8 cellular contexts compared by ENCODE assay signal in genomic region chr3:24495334-24495994, GRCh38. TPM values are rescaled to one million over a fixed set of nuclear protein-coding genes. Genes with fewer than 3 reads are reported as not detected.
A peak's percentile ranks its signal among the peaks of the same experiment; 100 is the strongest.
DNase-seq lines count a peak whose midpoint lies in the region; ATAC-seq, FAIRE-seq and TF ChIP-seq lines count a peak whose summit lies in the region.

No MANE protein-coding gene starts in this region.

- CTCF ChIA-PET in CD8-positive, alpha-beta T cell (lab: Charles Lee), result no interaction called here
- CTCF ChIA-PET in HepG2 (lab: Yijun Ruan, JAX; ENCODE audit: low intra/inter-chr PET ratio, low total read pairs), result interaction anchor here (0.8 to 3.9 kb wide), 2 partner anchors 230 to 497 kb away, joined by 3 to 35 read pairs; no protein-coding TSS in a partner anchor

- no peak overlapping the region for H3K27ac Mint-ChIP-seq in CD8-positive, alpha-beta T cell

- H3K4me3 ChIP-seq in CD8-positive, alpha-beta T cell (ENCODE audit: low read depth, low read length), result no peak overlapping the region
- H3K4me3 ChIP-seq in HUES64 (ENCODE audit: low read length), result peak overlapping the region; percentile 74
- peak overlapping the region; percentile 67 for H3K4me3 ChIP-seq in choroid plexus epithelial cell (ENCODE audit: low read depth, low read length)
- H3K4me3 ChIP-seq in HepG2 (replicated peaks in 1 of 3; ENCODE audit: insufficient read depth in 1 of 3, low read depth in 2 of 3, low read length in 3 of 3), result peak overlapping the region; percentile 83 to 96 (median 92)
- peak overlapping the region; percentile 94 for H3K4me3 ChIP-seq in suprapubic skin

- POLR2A ChIA-PET in CD8-positive, alpha-beta T cell (lab: Charles Lee), result no interaction called here
- POLR2A ChIA-PET in HepG2 (lab: Yijun Ruan, JAX), result interaction anchor here (0.8 to 3.7 kb wide), 16 partner anchors 10 to 579 kb away, joined by 3 to 86 read pairs (median 6); partner anchors contain the start of genes NKIRAS1 and RPL15

- TF ChIP-seq RAD21 in HepG2 (CRISPR knock-in tag; IDR thresholded peaks at IDR 0.05), result peak; percentile 10; the same call in 1 of the 2 replicates

- H3K27ac ChIP-seq in CD8-positive, alpha-beta T cell (ENCODE audit: low read depth, low read length), result no peak overlapping the region
- H3K27ac ChIP-seq in HUES64 (ENCODE audit: low read depth, low read length) (peak overlapping the region; percentile 37; the same call in 1 of the 2 replicates), HepG2 (ENCODE audit: extremely low read length, insufficient read depth, low read length) (peak overlapping the region; percentile 93), suprapubic skin (peak overlapping the region; percentile 99)

- H2AFZ ChIP-seq in HepG2 (ENCODE audit: low read length), result no peak overlapping the region

- FAIRE-seq in HepG2 (lab: Jason Lieb, UNC), result no peak

- TF ChIP-seq POLR2A in HepG2 (IDR thresholded peaks at IDR 0.05; ENCODE audit: insufficient read depth in 1 of 2, low read depth in 2 of 2, low read length in 2 of 2) (peak; percentile 66 to 73; a peak in 2 of 4 replicates), suprapubic skin (IDR thresholded peaks at IDR 0.05) (no peak)

- no peaks in the 10 kb centered on the region for H3K36me3 Mint-ChIP-seq in CD8-positive, alpha-beta T cell

- 2% methylated on average over 61 of the region's 61 CpGs for WGBS in HUES64
- 2% methylated on average over 25 of the region's 61 CpGs for whole genome bisulfite sequencing in HepG2 (ENCODE audit: low lambda C conversion rate)
- WGBS in suprapubic skin, result 6% methylated on average over 60 of the region's 61 CpGs

- DNase-seq in CD8-positive, alpha-beta T cell, result no peak
- DNase-seq in choroid plexus epithelial cell (ENCODE audit: low read depth) (no peak), HepG2 (ENCODE audit: low spot score) (peak; percentile 56), suprapubic skin (ENCODE audit: low spot score in 2 of 2) (peak; percentile 82 to 85), NCI-H1417 treated with DMSO at 0.1 percent for 48 hours (lab: John Stamatoyannopoulos, UW) (no peak), EL (no peak)

- TF ChIP-seq CTCF in CD8-positive, alpha-beta T cell (IDR thresholded peaks at IDR 0.05), result no peak
- TF ChIP-seq CTCF in choroid plexus epithelial cell (conservative IDR thresholded peaks at IDR 0.05; ENCODE audit: low read depth, low read length) (no peak), HepG2 (CRISPR knock-in tag; IDR thresholded peaks at IDR 0.05) (peak; percentile 19; the same call in 1 of the 2 replicates), suprapubic skin (IDR thresholded peaks at IDR 0.05) (peak in 1 of 2 donors; percentile 7)

- H3K79me2 ChIP-seq in HepG2 (ENCODE audit: insufficient read depth, low read length), result peaks cover 34% of the 10 kb centered on the region

- H3K27me3 ChIP-seq in CD8-positive, alpha-beta T cell (ENCODE audit: insufficient read depth, low read length), result no peaks in the 10 kb centered on the region
- peaks cover 50% of the 10 kb centered on the region for H3K27me3 ChIP-seq in HUES64 (ENCODE audit: insufficient read depth, low read length)
- H3K27me3 ChIP-seq in HepG2 (ENCODE audit: control insufficient read depth in 1 of 2, insufficient read depth in 2 of 2, low read length in 2 of 2), result no peaks in the 10 kb centered on the region; a peak in 1 of 5 replicates
- H3K27me3 ChIP-seq in suprapubic skin, result no peaks in the 10 kb centered on the region

- no peaks in the 10 kb centered on the region for H3K36me3 ChIP-seq in CD8-positive, alpha-beta T cell (ENCODE audit: insufficient read depth, low read length)
- H3K36me3 ChIP-seq in HUES64 (ENCODE audit: insufficient read depth, low read length) (no peaks in the 10 kb centered on the region), HepG2 (replicated peaks in 1 of 2; ENCODE audit: control insufficient read depth in 1 of 2, insufficient read depth in 2 of 2, low read length in 2 of 2) (no peaks in the 10 kb centered on the region), suprapubic skin (no peaks in the 10 kb centered on the region)

- H3K9me3 Mint-ChIP-seq in CD8-positive, alpha-beta T cell, result no peaks in the 10 kb centered on the region

- peaks cover 29% of the 10 kb centered on the region for H3K27me3 Mint-ChIP-seq in CD8-positive, alpha-beta T cell (ENCODE audit: low read depth)

- TF ChIP-seq EP300 in HepG2 (IDR thresholded peaks at IDR 0.05; ENCODE audit: low read depth in 2 of 2, low read length in 2 of 2) (no peak), HepG2 (CRISPR knock-in tag; IDR thresholded peaks at IDR 0.05; ENCODE audit: borderline replicate concordance) (no peak), suprapubic skin (IDR thresholded peaks at IDR 0.05) (no peak)

- H4K20me1 ChIP-seq in HepG2 (ENCODE audit: insufficient read depth, low read length), result no peaks in the 10 kb centered on the region

- no TSS peak for BruUV-seq in HepG2 (replicated peaks; lab: Mats Ljungman, UMichigan)

- no peaks in the 10 kb centered on the region for H3K4me1 ChIP-seq in CD8-positive, alpha-beta T cell (ENCODE audit: insufficient read depth, low read length)
- peaks cover 52% of the 10 kb centered on the region for H3K4me1 ChIP-seq in HUES64 (ENCODE audit: insufficient read depth, low read length)
- peaks cover 34% of the 10 kb centered on the region for H3K4me1 ChIP-seq in HepG2 (ENCODE audit: insufficient read depth, low read length)
- peaks cover 42% of the 10 kb centered on the region for H3K4me1 ChIP-seq in suprapubic skin

- peaks cover 3% of the 10 kb centered on the region for H3K4me1 Mint-ChIP-seq in CD8-positive, alpha-beta T cell (ENCODE audit: low read depth)

- in situ Hi-C loops in HepG2 (cut with HindIII; ENCODE audit: extremely low pct_ligation_motif_present, low pct_unique_long_range_greater_than_20kb), result loop anchor here (5.0 to 10.0 kb wide), 2 partner anchors 131 to 228 kb away; no protein-coding TSS in a partner anchor

- H3K4me2 ChIP-seq in HepG2 (ENCODE audit: low read depth, low read length), result peak overlapping the region; percentile 94

- ATAC-seq in CD8-positive, alpha-beta T cell, result no peak
- ATAC-seq in HepG2 (peak; percentile 76), GM19351 (IDR thresholded peaks at IDR 0.05; ENCODE audit: unreplicated experiment) (no peak)

- H3K9ac ChIP-seq in HUES64 (ENCODE audit: low read depth, low read length) (peak overlapping the region; percentile 49; the same call in 1 of the 2 replicates), HepG2 (ENCODE audit: insufficient read depth, low read depth, low read length) (peak overlapping the region; percentile 86)

- intact Hi-C loops in CD8-positive, alpha-beta T cell (cut with DNase I, micrococcal nuclease), result no loop called here
- intact Hi-C loops in HepG2 (cut with micrococcal nuclease; ENCODE audit: unreplicated experiment), result loop anchor here (2.0 to 5.0 kb wide), 2 partner anchors 137 to 428 kb away; no protein-coding TSS in a partner anchor

- H3K9me3 ChIP-seq in CD8-positive, alpha-beta T cell (ENCODE audit: low read length), result no peaks in the 10 kb centered on the region
- H3K9me3 ChIP-seq in HUES64 (ENCODE audit: insufficient read depth, low read depth, low read length), result no peaks in the 10 kb centered on the region
- H3K9me3 ChIP-seq in HepG2 (ENCODE audit: low read length), result no peaks in the 10 kb centered on the region
- no peaks in the 10 kb centered on the region for H3K9me3 ChIP-seq in suprapubic skin

- peak overlapping the region; percentile 15 for H3K4me3 Mint-ChIP-seq in CD8-positive, alpha-beta T cell

TF ChIP-seq in HepG2, 621 proteins besides CTCF, POLR2A, EP300 and RAD21 (continues in another document):
- TF ChIP-seq ATF3 (CRISPR knock-in tag; IDR thresholded peaks at IDR 0.05) (no peak), KDM4B (CRISPR knock-in tag; IDR thresholded peaks at IDR 0.05) (no peak), MAFK (conservative IDR thresholded peaks at IDR 0.05 in 1 of 2, IDR thresholded peaks at IDR 0.05 in 1 of 2; ENCODE audit: low read length in 2 of 2) (no peak), ZNF383 (CRISPR knock-in tag; IDR thresholded peaks at IDR 0.05; ENCODE audit: borderline replicate concordance) (no peak), POLR2G (IDR thresholded peaks at IDR 0.05; ENCODE audit: low read depth, low read length) (peak; percentile 85)

RNA-seq across cellular contexts. Expression of gene THRB, which starts 0.8 kb away (rescaled TPM):
- total RNA-seq in CD8-positive, alpha-beta T cell, result not detected
- 0.85 TPM for polyA plus RNA-seq in HUES64 (2013, experiment 1 of 2)
- polyA plus RNA-seq in HUES64 (2013, experiment 2 of 2), result 1.3 TPM
- total RNA-seq in HepG2 (2016; rRNA removed; fragmentation: Illumina TruSeq; extraction: Trizol) (22.7 and 30.1 TPM in 2 replicates), suprapubic skin (10 to 100 TPM; 16.6 to 32.9 (median 24.4) TPM)
- total RNA-seq in HepG2 (2016; cell fraction: cytosol; rRNA removed; fragmentation: Illumina TruSeq; extraction: Trizol; ENCODE audit: low read depth), result 9.2 and 10.9 TPM in 2 replicates
- total RNA-seq in HepG2 (2016; cell fraction: insoluble cytoplasmic fraction; rRNA removed; fragmentation: Illumina TruSeq; extraction: Trizol), result 20.4 and 24.3 TPM in 2 replicates
- total RNA-seq in HepG2 (2016; cell fraction: membrane; rRNA removed; fragmentation: Illumina TruSeq; extraction: Trizol), result 16.1 and 18.6 TPM in 2 replicates
- total RNA-seq in HepG2 (2016; cell fraction: nucleus; rRNA removed; fragmentation: Illumina TruSeq; extraction: Trizol), result 40.5 and 40.8 TPM in 2 replicates
- polyA plus RNA-seq in HepG2 (2011; rRNA removed), result 4.3 and 4.7 TPM in 2 replicates
- polyA plus RNA-seq in HepG2 (2011; cell fraction: cytosol; rRNA removed), result 3.0 and 4.0 TPM in 2 replicates
- polyA plus RNA-seq in HepG2 (2011; cell fraction: nucleus; rRNA removed), result 6.1 and 7.0 TPM in 2 replicates
- 7.5 and 9.3 TPM in 2 replicates for polyA plus RNA-seq in HepG2 (2012)
- polyA plus RNA-seq in HepG2 (2016; cell fraction: cytosol; fragmentation: Illumina TruSeq; extraction: Trizol; ENCODE audit: low read depth), result 3.5 and 4.3 TPM in 2 replicates
- polyA plus RNA-seq in HepG2 (2016; cell fraction: insoluble cytoplasmic fraction; fragmentation: Illumina TruSeq; extraction: Trizol; ENCODE audit: low read depth), result 14.8 and 17.3 TPM in 2 replicates
- polyA plus RNA-seq in HepG2 (2016; cell fraction: membrane; fragmentation: Illumina TruSeq; extraction: Trizol; ENCODE audit: low read depth), result 6.5 and 6.7 TPM in 2 replicates
- polyA plus RNA-seq in HepG2 (2016; cell fraction: nucleus; fragmentation: Illumina TruSeq; extraction: Trizol; ENCODE audit: insufficient read depth, low read depth), result 14.6 and 17.3 TPM in 2 replicates
- polyA minus RNA-seq in HepG2 (2011; rRNA and poly(A)+ RNA removed; ENCODE audit: low replicate concordance), result 3.3 and 9.4 TPM in 2 replicates
- polyA minus RNA-seq in HepG2 (2011; cell fraction: cytosol; rRNA and poly(A)+ RNA removed), result 8.1 and 8.3 TPM in 2 replicates
- 45.8 and 47.3 TPM in 2 replicates for polyA minus RNA-seq in HepG2 (2011; cell fraction: nucleus; rRNA and poly(A)+ RNA removed)

Comparison
In these comparisons a context has a peak if more than half of its experiments do, and no peak if none do; other contexts are left out.
1. DNase-seq: peak in HepG2 (single experiment) and suprapubic skin (2 of 2); none in CD8-positive, alpha-beta T cell (0 of 7), choroid plexus epithelial cell (single experiment), NCI-H1417 treated with DMSO at 0.1 percent for 48 hours (single experiment) and EL (single experiment).
2. POLR2A ChIP-seq: peak in HepG2 (2 of 2); none in suprapubic skin (0 of 2).
3. RNA of gene THRB, which starts 0.8 kb away (total RNA-seq): 16.6 to 32.9 TPM in suprapubic skin and 9.2 to 40.8 TPM in HepG2; not detected in CD8-positive, alpha-beta T cell; every median in the first group is over 10 times any median in the second.